Comparison of ENCODE assay signal across 22 cellular contexts in genomic region chr20:24981282-24981681, GRCh38. TPM values are rescaled to one million over a fixed set of nuclear protein-coding genes. Genes with fewer than 3 reads are reported as not detected.
A peak's percentile ranks its signal among the peaks of the same experiment; 100 is the strongest.
DNase-seq lines count a peak whose midpoint lies in the region; ATAC-seq lines count a peak whose summit lies in the region.
"Had no signal": no experiment of that assay in that cellular context is flagged by ENCODE, and none has a peak within 500 bp of the region (broad histone marks: within the 10 kb centered on the region; RNA-seq: fewer than 3 reads in every experiment).

No MANE protein-coding gene starts in this region.

- H3K36me3 Mint-ChIP-seq in immature natural killer cell: peaks cover 32 to 70% (median 34%) of the 10 kb centered on the region in 3 donors

- peaks cover 100% of the 10 kb centered on the region in 2 donors for H3K4me1 Mint-ChIP-seq in immature natural killer cell

- peak overlapping the region; percentile 66 to 88 (median 78) for H3K4me3 Mint-ChIP-seq in immature natural killer cell
- H3K4me3 Mint-ChIP-seq: CD4-positive, alpha-beta T cell; HFFc6; stimulated activated memory B cell treated with anti-CD40 and anti-IgM and Interleukin-4, amounts not matched to agents 10 μg/mL and 1 μg/mL and 100 μg/mL, for 72 hours had no signal

- no peak for ATAC-seq in activated CD4-positive, CD25-positive, alpha-beta regulatory T cell treated with anti-CD3 and anti-CD28 coated beads, Interleukin-2, amount 50 U/mL, for 24 hours
- no peak for ATAC-seq in GM21360 (IDR thresholded peaks at IDR 0.05; ENCODE audit: unreplicated experiment)
- no peak for ATAC-seq in GM21737 (IDR thresholded peaks at IDR 0.05; ENCODE audit: unreplicated experiment)
- ATAC-seq in GM19395 (IDR thresholded peaks at IDR 0.05; ENCODE audit: unreplicated experiment): no peak
- ATAC-seq: psoas muscle; stimulated activated memory B cell treated with anti-CD40 and anti-IgM and Interleukin-4, amounts not matched to agents 10 μg/mL and 1 μg/mL and 100 μg/mL, for 72 hours had no signal

- peaks cover 0 to under 1% (median 0%) of the 10 kb centered on the region in 6 donors for H3K9me3 Mint-ChIP-seq in immature natural killer cell

- H3K27me3 Mint-ChIP-seq in immature natural killer cell (ENCODE audit: low read depth in 3 of 3): peaks cover 6 to 19% (median 13%) of the 10 kb centered on the region in 3 donors
- H3K27me3 Mint-ChIP-seq: CD4-positive, alpha-beta T cell; stimulated activated memory B cell treated with anti-CD40 and anti-IgM and Interleukin-4, amounts not matched to agents 10 μg/mL and 1 μg/mL and 100 μg/mL, for 72 hours had no signal

- H3K27ac Mint-ChIP-seq in immature natural killer cell: peak overlapping the region; percentile 88 to 100 (median 95)
- H3K27ac Mint-ChIP-seq: CD4-positive, alpha-beta T cell; HFFc6; stimulated activated memory B cell treated with anti-CD40 and anti-IgM and Interleukin-4, amounts not matched to agents 10 μg/mL and 1 μg/mL and 100 μg/mL, for 72 hours had no signal

- H3K27ac ChIP-seq in substantia nigra (ENCODE audit: low read depth, low read length, poor library complexity, severe bottlenecking): peak overlapping the region; percentile 18
- H3K27ac ChIP-seq: 22Rv1, breast epithelium, psoas muscle, SJSA1 had no signal

- DNase-seq in activated CD4-positive, CD25-positive, alpha-beta regulatory T cell treated with anti-CD3 and anti-CD28 coated beads, Interleukin-2, amount 50 U/mL, for 72 hours: peak; percentile 5
- peak; percentile 34 for DNase-seq in activated CD8-positive, alpha-beta memory T cell treated with anti-CD3 and anti-CD28 coated beads, Interleukin-2, amount 50 U/mL, for 48 hours
- peak in 2 of 3 donors; percentile 55 to 59 for DNase-seq in immature natural killer cell
- no peak for DNase-seq in substantia nigra (lab: John Stamatoyannopoulos, UW)
- DNase-seq: DMS 273 treated with DMSO at 0.1 percent for 48 hours, HFFc6, kidney, NCI-H1105 treated with DMSO at 0.1 percent for 48 hours, NCI-H2081, NCI-H345, NCI-H748 treated with DMSO at 0.1 percent for 48 hours, T-helper 1 cell had no signal

RNA-seq across cellular contexts. Expression of gene APMAP, which starts 11.3 kb away (rescaled TPM):
- 1,000 to 10,000 TPM in 1 of 3 donors, 100 to 1,000 TPM in 2; 649 to 1,111 (median 667) TPM for polyA plus RNA-seq in immature natural killer cell

RNA-seq across cellular contexts. Expression of gene CST7, which starts 32.2 kb away (rescaled TPM):
- 1,000 to 10,000 TPM; 2,262 to 2,521 (median 2,438) TPM for polyA plus RNA-seq in immature natural killer cell

Comparison
In these comparisons a context has a peak if more than half of its experiments do, and no peak if none do; other contexts are left out.
1. DNase-seq: peak in activated CD4-positive, CD25-positive, alpha-beta regulatory T cell treated with anti-CD3 and anti-CD28 coated beads, Interleukin-2, amount 50 U/mL, for 72 hours (single experiment), activated CD8-positive, alpha-beta memory T cell treated with anti-CD3 and anti-CD28 coated beads, Interleukin-2, amount 50 U/mL, for 48 hours (single experiment) and immature natural killer cell (2 of 3); none in substantia nigra (0 of 49).